12 cellular contexts compared by ENCODE assay signal in the genomic region with DNA sequence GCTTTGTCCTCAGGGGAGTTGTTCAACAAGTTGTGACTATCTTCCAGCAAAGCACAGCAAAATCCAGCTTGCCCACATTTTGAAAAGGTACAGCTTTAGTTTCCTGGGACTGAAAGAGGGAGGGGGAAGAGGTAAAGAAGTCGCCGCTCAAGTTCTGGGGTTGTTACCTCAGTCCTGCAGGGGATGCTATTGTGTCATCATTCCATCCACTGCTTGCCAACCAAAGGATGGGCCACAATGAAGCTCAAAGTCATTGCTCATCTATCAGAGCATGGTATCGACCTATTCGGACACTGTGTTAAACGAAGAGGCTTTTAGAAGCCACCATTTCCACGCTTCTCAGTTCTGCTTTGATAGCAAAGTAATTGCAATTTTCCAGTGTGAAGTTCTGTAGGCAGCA. TPM values are rescaled to one million over a fixed set of nuclear protein-coding genes. Genes with fewer than 3 reads are reported as not detected.
DNase-seq lines count a peak whose midpoint lies in the region; ATAC-seq, FAIRE-seq and TF ChIP-seq lines count a peak whose summit lies in the region.
"Had no signal": no experiment of that assay in that cellular context is flagged by ENCODE, and none has a peak within 500 bp of the region (broad histone marks: within the 10 kb centered on the region; RNA-seq: fewer than 3 reads in every experiment).

No MANE protein-coding gene starts in this region.

- in situ Hi-C loops in brain microvascular endothelial cell (cut with HindIII; ENCODE audit: low pct_ligation_motif_present, low sequenced_read_pairs) = no loop called here

- ATAC-seq in GM18498 (IDR thresholded peaks at IDR 0.05; ENCODE audit: unreplicated experiment) = no peak
- no peak for ATAC-seq in GM18511 (IDR thresholded peaks at IDR 0.05; ENCODE audit: unreplicated experiment)

- peak; percentile 10 for TF ChIP-seq CTCF in GM10248 (IDR thresholded peaks at IDR 0.05; ENCODE audit: control extremely low read depth, extremely low read depth, low read depth, missing control alignments)
- peak; percentile 59 for TF ChIP-seq CTCF in brain microvascular endothelial cell (IDR thresholded peaks at IDR 0.05; ENCODE audit: low read depth, low read length, missing control alignments)

- H3K4me2 ChIP-seq in Karpas-422 (ENCODE audit: low read depth, low read length, poor library complexity, severe bottlenecking) = no peak overlapping the region

- POLR2A ChIA-PET in GM10248 (lab: Yijun Ruan, JAX) = no interaction called here

- no peaks in the 10 kb centered on the region for H3K9me3 ChIP-seq in Karpas-422 (ENCODE audit: low read length)

- H2AFZ ChIP-seq in Karpas-422 (ENCODE audit: low read length) = no peak overlapping the region

- DNase-seq in GM10248 (ENCODE audit: extremely low spot score) (peak; percentile 46), Karpas-422 (peak; percentile 47), brain microvascular endothelial cell (no peak), myocyte (ENCODE audit: low read depth) (peak; percentile 35), frontal cortex (ENCODE audit: low spot score in 2 of 2) (no peak), NCI-H187 treated with DMSO at 0.1 percent for 48 hours (lab: John Stamatoyannopoulos, UW) (no peak)
- DNase-seq: HCEC 1CT, NCI-H774 had no signal

- H4K20me1 ChIP-seq in Karpas-422 (ENCODE audit: insufficient read depth, low read depth, low read length) = no peaks in the 10 kb centered on the region

- H3K79me2 ChIP-seq in Karpas-422 (ENCODE audit: low read length) = no peaks in the 10 kb centered on the region

- FAIRE-seq in frontal cortex (lab: Jason Lieb, UNC) = no peak
- FAIRE-seq: endothelial cell of umbilical vein had no signal

- H3K27me3 ChIP-seq in Karpas-422 (ENCODE audit: low read length) (no peaks in the 10 kb centered on the region), brain microvascular endothelial cell (replicated peaks) (no peaks in the 10 kb centered on the region)

- H3K4me1 ChIP-seq in Karpas-422 (ENCODE audit: low read length) = no peaks in the 10 kb centered on the region

- H3K36me3 ChIP-seq in Karpas-422 (ENCODE audit: insufficient read depth, low read length) (no peaks in the 10 kb centered on the region), brain microvascular endothelial cell (replicated peaks) (no peaks in the 10 kb centered on the region)

- H3K27ac ChIP-seq in Karpas-422 (ENCODE audit: low read length) = no peak overlapping the region
- no peak overlapping the region for H3K27ac ChIP-seq in brain microvascular endothelial cell

- H3K9ac ChIP-seq in Karpas-422 (ENCODE audit: low read length) = no peak overlapping the region

- no peaks in the 10 kb centered on the region for H3K9me2 ChIP-seq in Karpas-422 (replicated peaks; ENCODE audit: insufficient read depth, low read length)

- H3K4me3 ChIP-seq in Karpas-422 (ENCODE audit: low read length) (no peak overlapping the region), brain microvascular endothelial cell (ENCODE audit: low read depth, low read length) (no peak overlapping the region)

- CTCF ChIA-PET in GM10248 (lab: Yijun Ruan, JAX) = interaction anchor here (0.6 to 2.3 kb wide), 11 partner anchors 9 to 348 kb away, joined by 3 to 10 read pairs (median 3); no protein-coding TSS in a partner anchor

RNA-seq across cellular contexts. Expression of gene NPY, which starts 34.3 kb away (rescaled TPM):
- total RNA-seq in Karpas-422 (2014; rRNA removed; shearing (Covaris generic); ENCODE audit: low replicate concordance) = not detected in 2 replicates
- total RNA-seq in myocyte (not detected in 2 replicates), frontal cortex (41.2 TPM)
- not detected for polyA plus RNA-seq in myocyte (2012)
- total RNA-seq: endothelial cell of umbilical vein, lung microvascular endothelial cell had no signal
- polyA plus RNA-seq: endothelial cell of umbilical vein had no signal

Comparison
In these comparisons a context has a peak if more than half of its experiments do, and no peak if none do; other contexts are left out.
1. DNase-seq: peak in GM10248 (single experiment), Karpas-422 (single experiment) and myocyte (single experiment); none in brain microvascular endothelial cell (single experiment), frontal cortex (0 of 2) and NCI-H187 treated with DMSO at 0.1 percent for 48 hours (single experiment).
2. RNA of gene NPY, which starts 34.3 kb away (total RNA-seq): 41.2 TPM in frontal cortex (single experiment); not detected in Karpas-422 and not detected in myocyte; every median in the first group is over 10 times any median in the second.